In genomic region chr20:47235853-47236638, GRCh38 we compare ENCODE assay signal across 1 cellular context.
TF ChIP-seq lines count a peak whose summit lies in the region.

No MANE protein-coding gene starts in this region.

TF ChIP-seq in GM12878, 131 proteins besides CTCF, POLR2A, EP300 and RAD21:
- TF ChIP-seq ZZZ3 (IDR thresholded peaks at IDR 0.05; ENCODE audit: control insufficient read depth, insufficient read length, low read depth), result no peak
- TF ChIP-seq ETV6 (conservative IDR thresholded peaks at IDR 0.05 in 1 of 2, IDR thresholded peaks at IDR 0.05 in 1 of 2; ENCODE audit: borderline replicate concordance in 1 of 2, low read depth in 1 of 2), result 0 out of 4 replicates have a peak, but pooled peaks of 1 of the 2 experiments have one; percentile 55
- TF ChIP-seq MLLT1 (IDR thresholded peaks at IDR 0.05), result no peak
- no peak for TF ChIP-seq RBBP5 (conservative IDR thresholded peaks at IDR 0.05)
